ENCODE assay signal across 8 cellular contexts in the genomic region with DNA sequence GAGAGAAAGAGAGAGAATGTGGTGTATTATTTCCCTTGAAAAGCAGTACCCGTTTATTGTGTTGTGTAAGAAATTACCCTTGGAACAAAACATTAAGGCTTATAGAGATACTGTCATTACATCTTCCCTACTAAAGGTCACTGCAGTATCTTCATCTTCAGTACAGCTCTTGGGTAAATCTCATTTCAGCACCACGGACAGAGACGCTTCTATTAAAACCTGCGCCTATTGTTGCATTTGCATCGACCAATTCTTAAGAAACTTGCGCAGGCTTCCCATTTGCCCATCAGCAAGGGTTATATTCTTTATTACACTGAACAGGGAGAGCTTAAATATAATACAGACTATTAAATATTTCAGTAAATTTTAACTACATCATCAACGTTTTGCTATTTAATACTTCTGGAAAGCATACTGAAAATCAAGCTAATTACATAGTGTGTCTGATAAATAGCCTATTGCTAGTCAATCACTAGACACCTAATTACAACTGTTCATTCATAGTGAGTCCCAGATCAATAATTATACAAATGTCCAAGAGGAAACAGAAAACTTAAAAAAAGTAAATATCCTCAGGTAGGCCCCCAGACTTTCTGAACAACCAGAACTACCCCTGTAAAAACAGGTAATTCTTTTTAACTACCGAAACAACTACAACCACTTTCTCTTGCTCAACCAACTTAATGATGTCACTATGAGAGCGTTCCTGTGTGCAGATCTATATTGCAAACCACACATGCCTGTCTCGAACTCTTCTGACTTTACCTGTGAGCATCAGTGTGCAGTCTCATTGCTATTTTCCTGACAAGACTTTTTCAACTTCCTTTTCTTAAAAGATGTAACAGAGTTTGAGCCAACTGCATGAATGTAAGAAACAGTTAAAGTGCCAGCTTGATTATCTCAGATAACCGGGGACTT.
DNase-seq lines count a peak whose midpoint lies in the region; ATAC-seq, FAIRE-seq and TF ChIP-seq lines count a peak whose summit lies in the region.

No MANE protein-coding gene starts in this region.

- no peak overlapping the region for H3K27ac ChIP-seq in A549
- H3K27ac ChIP-seq in upper lobe of right lung, result no peak overlapping the region

- H3K4me1 Mint-ChIP-seq in natural killer cell, result no peaks in the 10 kb centered on the region

- peak in 1 of 2 experiments; percentile 35 for DNase-seq in A549 (ENCODE audit: low read depth in 1 of 2, low spot score in 1 of 2)
- peak; percentile 36 for DNase-seq in H4 (ENCODE audit: low spot score)
- peak; percentile 81 for DNase-seq in SHP77 treated with DMSO at 0.1 percent for 48 hours (lab: John Stamatoyannopoulos, UW)
- DNase-seq in fibroblast of villous mesenchyme (ENCODE audit: low read depth), result peak; percentile 73
- no peak for DNase-seq in upper lobe of right lung
- DNase-seq in cortex of kidney (lab: John Stamatoyannopoulos, UW), result no peak
- no peak for DNase-seq in stimulated activated CD4-positive, alpha-beta T cell treated with anti-CD3 and anti-CD28 coated beads, Interleukin-4, amount 100 ng/mL, for 1 hour
- DNase-seq in natural killer cell, result no peak

- no peak overlapping the region for H3K4me3 ChIP-seq in A549
- H3K4me3 ChIP-seq in fibroblast of villous mesenchyme (ENCODE audit: low read depth, low read length), result peak overlapping the region; percentile 59
- H3K4me3 ChIP-seq in upper lobe of right lung, result peak overlapping the region; percentile 52

- H3K9me3 ChIP-seq in A549, result no peaks in the 10 kb centered on the region
- no peaks in the 10 kb centered on the region for H3K9me3 ChIP-seq in upper lobe of right lung

- H3K4me2 ChIP-seq in A549, result no peak overlapping the region

- no peak for TF ChIP-seq EP300 in A549 (IDR thresholded peaks at IDR 0.05)

- H3K36me3 Mint-ChIP-seq in natural killer cell, result no peaks in the 10 kb centered on the region

- no peak overlapping the region for H3K4me3 Mint-ChIP-seq in natural killer cell

- TF ChIP-seq RAD21 in A549 (conservative IDR thresholded peaks at IDR 0.05 in 1 of 2, IDR thresholded peaks at IDR 0.05 in 1 of 2), result no peak

- intact Hi-C loops in upper lobe of right lung (cut with DNase I), result no loop called here
- intact Hi-C loops in natural killer cell (cut with micrococcal nuclease), result no loop called here

- no peaks in the 10 kb centered on the region for H3K36me3 ChIP-seq in upper lobe of right lung

- POLR2A ChIA-PET in A549 (lab: Yijun Ruan, JAX), result no interaction called here

- peaks cover 38% of the 10 kb centered on the region for H3K27me3 ChIP-seq in upper lobe of right lung

- 18% methylated on average over 11 of the region's 11 CpGs for WGBS in A549 (ENCODE audit: missing lambda C conversion rate)

- no peak for TF ChIP-seq CTCF in A549 (IDR thresholded peaks at IDR 0.05)
- TF ChIP-seq CTCF in fibroblast of villous mesenchyme (IDR thresholded peaks at IDR 0.05; ENCODE audit: insufficient read depth, low read depth, low read length), result no peak
- no peak for TF ChIP-seq CTCF in upper lobe of right lung (IDR thresholded peaks at IDR 0.05)
- TF ChIP-seq CTCF in natural killer cell (IDR thresholded peaks at IDR 0.05), result no peak

- CTCF ChIA-PET in A549 (lab: Yijun Ruan, JAX), result no interaction called here

- H3K27ac Mint-ChIP-seq in natural killer cell, result no peak overlapping the region

- FAIRE-seq in A549 (lab: Jason Lieb, UNC), result no peak

- H3K9me3 Mint-ChIP-seq in natural killer cell, result peaks cover 8 to 10% of the 10 kb centered on the region in 2 donors

- ATAC-seq in A549, result no peak
- ATAC-seq in upper lobe of right lung, result no peak
- ATAC-seq in natural killer cell, result no peak

- H3K4me1 ChIP-seq in A549 (no peaks in the 10 kb centered on the region), upper lobe of right lung (peaks cover 9% of the 10 kb centered on the region)

- no peak for TF ChIP-seq POLR2A in A549 (IDR thresholded peaks at IDR 0.05; ENCODE audit: low read length)

- H3K27me3 Mint-ChIP-seq in natural killer cell (ENCODE audit: low read depth in 2 of 2), result peaks cover 12 to 18% of the 10 kb centered on the region in 2 donors

TF ChIP-seq in A549, 52 proteins besides CTCF, POLR2A, EP300 and RAD21:
- TF ChIP-seq, protein P1, sequence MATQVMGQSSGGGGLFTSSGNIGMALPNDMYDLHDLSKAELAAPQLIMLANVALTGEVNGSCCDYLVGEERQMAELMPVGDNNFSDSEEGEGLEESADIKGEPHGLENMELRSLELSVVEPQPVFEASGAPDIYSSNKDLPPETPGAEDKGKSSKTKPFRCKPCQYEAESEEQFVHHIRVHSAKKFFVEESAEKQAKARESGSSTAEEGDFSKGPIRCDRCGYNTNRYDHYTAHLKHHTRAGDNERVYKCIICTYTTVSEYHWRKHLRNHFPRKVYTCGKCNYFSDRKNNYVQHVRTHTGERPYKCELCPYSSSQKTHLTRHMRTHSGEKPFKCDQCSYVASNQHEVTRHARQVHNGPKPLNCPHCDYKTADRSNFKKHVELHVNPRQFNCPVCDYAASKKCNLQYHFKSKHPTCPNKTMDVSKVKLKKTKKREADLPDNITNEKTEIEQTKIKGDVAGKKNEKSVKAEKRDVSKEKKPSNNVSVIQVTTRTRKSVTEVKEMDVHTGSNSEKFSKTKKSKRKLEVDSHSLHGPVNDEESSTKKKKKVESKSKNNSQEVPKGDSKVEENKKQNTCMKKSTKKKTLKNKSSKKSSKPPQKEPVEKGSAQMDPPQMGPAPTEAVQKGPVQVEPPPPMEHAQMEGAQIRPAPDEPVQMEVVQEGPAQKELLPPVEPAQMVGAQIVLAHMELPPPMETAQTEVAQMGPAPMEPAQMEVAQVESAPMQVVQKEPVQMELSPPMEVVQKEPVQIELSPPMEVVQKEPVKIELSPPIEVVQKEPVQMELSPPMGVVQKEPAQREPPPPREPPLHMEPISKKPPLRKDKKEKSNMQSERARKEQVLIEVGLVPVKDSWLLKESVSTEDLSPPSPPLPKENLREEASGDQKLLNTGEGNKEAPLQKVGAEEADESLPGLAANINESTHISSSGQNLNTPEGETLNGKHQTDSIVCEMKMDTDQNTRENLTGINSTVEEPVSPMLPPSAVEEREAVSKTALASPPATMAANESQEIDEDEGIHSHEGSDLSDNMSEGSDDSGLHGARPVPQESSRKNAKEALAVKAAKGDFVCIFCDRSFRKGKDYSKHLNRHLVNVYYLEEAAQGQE (IDR thresholded peaks at IDR 0.05), result peak; percentile 93
- no peak for TF ChIP-seq POLR2AphosphoS2 (conservative IDR thresholded peaks at IDR 0.05; ENCODE audit: low read length)
- TF ChIP-seq EHMT2 (IDR thresholded peaks at IDR 0.05; ENCODE audit: low read depth), result peak; percentile 63; the same call in 1 of the 2 replicates
TF ChIP-seq in A549: peak in this region for 2.

Comparison
In these comparisons a context has a peak if more than half of its experiments do, and no peak if none do; other contexts are left out.
1. DNase-seq: peak in H4 (single experiment), SHP77 treated with DMSO at 0.1 percent for 48 hours (single experiment) and fibroblast of villous mesenchyme (single experiment); none in upper lobe of right lung (single experiment), cortex of kidney (single experiment), stimulated activated CD4-positive, alpha-beta T cell treated with anti-CD3 and anti-CD28 coated beads, Interleukin-4, amount 100 ng/mL, for 1 hour (single experiment) and natural killer cell (single experiment).